Comparison of ENCODE assay signal across 2 cellular contexts in the genomic region with DNA sequence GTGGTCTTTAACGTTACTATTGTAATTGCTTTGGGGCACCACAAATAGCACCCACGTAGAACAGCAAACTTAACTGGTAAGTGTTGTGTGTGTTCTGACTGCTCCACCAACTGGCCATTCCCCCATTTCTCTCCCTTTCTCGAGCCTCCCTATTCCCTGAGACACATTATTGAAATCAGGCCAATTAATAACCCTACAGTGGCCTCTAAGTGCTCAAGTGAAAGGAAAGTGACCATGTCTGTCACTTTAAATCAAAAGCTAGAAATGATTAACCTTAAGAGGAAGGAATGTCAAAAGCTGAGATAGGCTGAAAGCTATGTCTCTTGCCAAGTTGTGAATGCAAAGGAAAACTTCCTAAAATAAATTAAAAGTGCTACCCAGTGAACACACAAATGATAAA.
TF ChIP-seq lines count a peak whose summit lies in the region.

No MANE protein-coding gene starts in this region.

TF ChIP-seq in A549, 52 proteins besides CTCF, POLR2A, EP300 and RAD21:
- TF ChIP-seq CEBPB (IDR thresholded peaks at IDR 0.05) (no peak), HOXA7 (CRISPR knock-in tag; IDR thresholded peaks at IDR 0.05) (no peak), POLR2AphosphoS2 (conservative IDR thresholded peaks at IDR 0.05; ENCODE audit: low read length) (no peak), FOXS1 (CRISPR knock-in tag; IDR thresholded peaks at IDR 0.05) (no peak), GATA3 (IDR thresholded peaks at IDR 0.05; ENCODE audit: borderline replicate concordance) (no peak), TFCP2L1 (CRISPR knock-in tag; IDR thresholded peaks at IDR 0.05) (no peak), ESRRA (IDR thresholded peaks at IDR 0.05; ENCODE audit: borderline replicate concordance, low read length) (no peak), HDAC2 (IDR thresholded peaks at IDR 0.05) (no peak), RCOR1 (IDR thresholded peaks at IDR 0.05; ENCODE audit: low read depth, low read length) (no peak), RNF2 (IDR thresholded peaks at IDR 0.05; ENCODE audit: borderline replicate concordance, low read depth) (no peak), BCL3 (IDR thresholded peaks at IDR 0.05) (no peak), ZC3H11A (IDR thresholded peaks at IDR 0.05) (no peak), USF2 (IDR thresholded peaks at IDR 0.05) (no peak), SREBF2 (IDR thresholded peaks at IDR 0.05) (no peak), RFX5 (IDR thresholded peaks at IDR 0.05) (no peak), CHD4 (IDR thresholded peaks at IDR 0.05; ENCODE audit: borderline replicate concordance) (no peak), FOSL2 (IDR thresholded peaks at IDR 0.05) (no peak), FOSL2 (CRISPR knock-in tag; IDR thresholded peaks at IDR 0.05) (no peak)
- TF ChIP-seq, protein P1, sequence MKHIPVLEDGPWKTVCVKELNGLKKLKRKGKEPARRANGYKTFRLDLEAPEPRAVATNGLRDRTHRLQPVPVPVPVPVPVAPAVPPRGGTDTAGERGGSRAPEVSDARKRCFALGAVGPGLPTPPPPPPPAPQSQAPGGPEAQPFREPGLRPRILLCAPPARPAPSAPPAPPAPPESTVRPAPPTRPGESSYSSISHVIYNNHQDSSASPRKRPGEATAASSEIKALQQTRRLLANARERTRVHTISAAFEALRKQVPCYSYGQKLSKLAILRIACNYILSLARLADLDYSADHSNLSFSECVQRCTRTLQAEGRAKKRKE (CRISPR knock-in tag; IDR thresholded peaks at IDR 0.05; ENCODE audit: low read depth) = no peak

TF ChIP-seq in SK-N-SH, 30 proteins besides CTCF, POLR2A, EP300 and RAD21:
- TF ChIP-seq ELF1 (IDR thresholded peaks at IDR 0.05) (no peak), FOSL2 (IDR thresholded peaks at IDR 0.05; ENCODE audit: borderline replicate concordance, low read depth) (no peak), RXRA (IDR thresholded peaks at IDR 0.05; ENCODE audit: borderline replicate concordance, low read depth) (no peak), TCF12 (IDR thresholded peaks at IDR 0.05) (no peak), PBX3 (IDR thresholded peaks at IDR 0.05) (0 out of 2 replicates have a peak, but pooled peaks have one; percentile 5)
